In the genomic region with DNA sequence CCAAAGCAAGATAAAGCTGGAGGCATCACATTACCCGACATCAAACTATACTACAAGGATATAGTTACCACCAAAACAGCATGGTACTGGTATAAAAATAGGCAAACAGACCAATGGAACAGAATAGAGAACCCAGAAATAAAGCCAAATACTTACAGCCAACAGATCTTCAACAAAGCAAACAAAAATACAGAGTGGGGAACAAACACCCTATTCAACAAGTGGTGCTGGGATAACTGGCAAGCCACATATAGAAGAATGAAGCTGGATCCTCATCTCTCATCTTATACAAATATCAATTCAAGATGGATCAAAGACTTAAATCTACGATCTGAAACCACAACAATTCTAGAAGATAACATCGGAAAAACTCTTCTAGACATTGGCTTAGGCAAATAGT, we compare ENCODE assay signal across 15 cellular contexts. TPM values are rescaled to one million over a fixed set of nuclear protein-coding genes. Genes with fewer than 3 reads are reported as not detected.
DNase-seq lines count a peak whose midpoint lies in the region; ATAC-seq, FAIRE-seq and TF ChIP-seq lines count a peak whose summit lies in the region.
"Had no signal": no experiment of that assay in that cellular context is flagged by ENCODE, and none has a peak within 500 bp of the region (broad histone marks: within the 10 kb centered on the region; RNA-seq: fewer than 3 reads in every experiment).

No MANE protein-coding gene starts in this region.

- H3K9me3 ChIP-seq in HepG2 (ENCODE audit: low read length): no peaks in the 10 kb centered on the region; the same call in 1 of the 2 replicates
- no peaks in the 10 kb centered on the region for H3K9me3 ChIP-seq in right lobe of liver

- intact Hi-C loops in HepG2 (cut with micrococcal nuclease; ENCODE audit: unreplicated experiment) (loop anchor here (10.0 kb wide), 1 partner anchor 923 kb away; a partner anchor contains a TSS), right lobe of liver (cut with DNase I) (no loop called here)
- intact Hi-C loops in activated T-helper 1 cell treated with anti-CD3 and anti-CD28 coated beads, Interleukin-12 subunit alpha, Interleukin-12 subunit beta, Interleukin-2, Interleukin-4 antibody, amounts not matched to agents 30 ng/mL and 10 ng/mL and 1 ng/mL, durations not matched to agents 14 hours and 24 hours and 36 hours (cut with micrococcal nuclease): no loop called here

- ATAC-seq in HepG2 (no peak), right lobe of liver (no peak)
- ATAC-seq: GM23338 had no signal

- peak; percentile 21 for FAIRE-seq in HepG2 (lab: Jason Lieb, UNC)
- FAIRE-seq: A204.1 had no signal

- H3K4me3 ChIP-seq in HepG2 (replicated peaks in 1 of 3; ENCODE audit: insufficient read depth in 1 of 3, low read depth in 2 of 3, low read length in 3 of 3) (no peak overlapping the region), right lobe of liver (no peak overlapping the region)
- H3K4me3 ChIP-seq: GM23338 had no signal

- H4K20me1 ChIP-seq in HepG2 (ENCODE audit: insufficient read depth, low read length): no peaks in the 10 kb centered on the region

- no peak for TF ChIP-seq CTCF in HepG2 (CRISPR knock-in tag; IDR thresholded peaks at IDR 0.05)
- no peak for TF ChIP-seq CTCF in right lobe of liver (IDR thresholded peaks at IDR 0.05)
- TF ChIP-seq CTCF in endothelial cell (IDR thresholded peaks at IDR 0.05; ENCODE audit: unreplicated experiment): no peak

- H2AFZ ChIP-seq in HepG2 (ENCODE audit: low read length): no peak overlapping the region
- H2AFZ ChIP-seq: GM23338 had no signal

- no TSS peak for BruUV-seq in HepG2 (replicated peaks; lab: Mats Ljungman, UMichigan)

- no peak overlapping the region for H3K4me2 ChIP-seq in HepG2 (ENCODE audit: low read depth, low read length)
- H3K4me2 ChIP-seq: GM23338 had no signal

- H3K9ac ChIP-seq in HepG2 (ENCODE audit: insufficient read depth, low read depth, low read length): no peak overlapping the region

- H3K27me3 ChIP-seq in HepG2 (ENCODE audit: control insufficient read depth in 1 of 2, insufficient read depth in 2 of 2, low read length in 2 of 2) (no peaks in the 10 kb centered on the region), right lobe of liver (no peaks in the 10 kb centered on the region)

- no peaks in the 10 kb centered on the region for H3K9me3 Mint-ChIP-seq in endothelial cell (ENCODE audit: unreplicated experiment)
- peaks cover 49% of the 10 kb centered on the region for H3K9me3 Mint-ChIP-seq in activated T-helper 1 cell treated with anti-CD3 and anti-CD28 coated beads, Interleukin-12 subunit alpha, Interleukin-12 subunit beta, Interleukin-2, Interleukin-4 antibody, amounts not matched to agents 30 ng/mL and 10 ng/mL and 1 ng/mL, durations not matched to agents 14 hours and 24 hours and 36 hours

- CTCF ChIA-PET in HepG2 (lab: Yijun Ruan, JAX; ENCODE audit: low intra/inter-chr PET ratio, low total read pairs): no interaction called here
- CTCF ChIA-PET in HEK293T (lab: Yijun Ruan, JAX): no interaction called here

- H3K36me3 ChIP-seq in HepG2 (replicated peaks in 1 of 2; ENCODE audit: control insufficient read depth in 1 of 2, insufficient read depth in 2 of 2, low read length in 2 of 2) (peaks cover 6 to 73% of the 10 kb centered on the region in 2 experiments), right lobe of liver (peaks cover 0 to 45% (median 7%) of the 10 kb centered on the region in 4 donors)

- peaks cover 56% of the 10 kb centered on the region for H3K36me3 Mint-ChIP-seq in endothelial cell (ENCODE audit: low read depth, unreplicated experiment)
- peaks cover 72% of the 10 kb centered on the region for H3K36me3 Mint-ChIP-seq in activated T-helper 1 cell treated with anti-CD3 and anti-CD28 coated beads, Interleukin-12 subunit alpha, Interleukin-12 subunit beta, Interleukin-2, Interleukin-4 antibody, amounts not matched to agents 30 ng/mL and 10 ng/mL and 1 ng/mL, durations not matched to agents 14 hours and 24 hours and 36 hours (ENCODE audit: low read depth)

- no peak for TF ChIP-seq RAD21 in HepG2 (CRISPR knock-in tag; IDR thresholded peaks at IDR 0.05)

- TF ChIP-seq POLR2A in HepG2 (IDR thresholded peaks at IDR 0.05; ENCODE audit: insufficient read depth in 1 of 2, low read depth in 2 of 2, low read length in 2 of 2) (no peak), right lobe of liver (IDR thresholded peaks at IDR 0.05) (no peak)

- DNase-seq in HepG2 (ENCODE audit: low spot score) (no peak), right lobe of liver (no peak), endothelial cell (ENCODE audit: low spot score) (no peak), pons (ENCODE audit: low spot score) (peak; percentile 42), HEK293T (ENCODE audit: extremely low spot score) (no peak), NCI-H2029 (lab: John Stamatoyannopoulos, UW) (no peak)
- no peak for DNase-seq in activated T-helper 1 cell treated with anti-CD3 and anti-CD28 coated beads, Interleukin-12 subunit alpha, Interleukin-12 subunit beta, Interleukin-2, Interleukin-4 antibody, amounts not matched to agents 30 ng/mL and 10 ng/mL and 1 ng/mL, durations not matched to agents 14 hours and 24 hours and 36 hours (ENCODE audit: low spot score)
- DNase-seq: C1 segment of cervical spinal cord; Calu3; CD4-positive, alpha-beta T cell; DMS 273 treated with DMSO at 0.1 percent for 48 hours; H7 had no signal

- no peaks in the 10 kb centered on the region for H3K4me1 Mint-ChIP-seq in endothelial cell (ENCODE audit: unreplicated experiment)
- H3K4me1 Mint-ChIP-seq in activated T-helper 1 cell treated with anti-CD3 and anti-CD28 coated beads, Interleukin-12 subunit alpha, Interleukin-12 subunit beta, Interleukin-2, Interleukin-4 antibody, amounts not matched to agents 30 ng/mL and 10 ng/mL and 1 ng/mL, durations not matched to agents 14 hours and 24 hours and 36 hours (ENCODE audit: low read depth): no peaks in the 10 kb centered on the region
- H3K4me1 Mint-ChIP-seq: GM23338 had no signal

- H3K4me3 Mint-ChIP-seq in endothelial cell (ENCODE audit: unreplicated experiment): peak overlapping the region; percentile 1
- H3K4me3 Mint-ChIP-seq in activated T-helper 1 cell treated with anti-CD3 and anti-CD28 coated beads, Interleukin-12 subunit alpha, Interleukin-12 subunit beta, Interleukin-2, Interleukin-4 antibody, amounts not matched to agents 30 ng/mL and 10 ng/mL and 1 ng/mL, durations not matched to agents 14 hours and 24 hours and 36 hours: no peak overlapping the region
- H3K4me3 Mint-ChIP-seq: B cell; CD4-positive, alpha-beta T cell; GM23338 had no signal

- H3K79me2 ChIP-seq in HepG2 (ENCODE audit: insufficient read depth, low read length): peaks cover 5% of the 10 kb centered on the region

- no peak overlapping the region for H3K27ac Mint-ChIP-seq in endothelial cell (ENCODE audit: unreplicated experiment)
- H3K27ac Mint-ChIP-seq in activated T-helper 1 cell treated with anti-CD3 and anti-CD28 coated beads, Interleukin-12 subunit alpha, Interleukin-12 subunit beta, Interleukin-2, Interleukin-4 antibody, amounts not matched to agents 30 ng/mL and 10 ng/mL and 1 ng/mL, durations not matched to agents 14 hours and 24 hours and 36 hours: no peak overlapping the region
- H3K27ac Mint-ChIP-seq: B cell; CD4-positive, alpha-beta T cell; GM23338 had no signal

- 91% methylated on average over 3 of the region's 3 CpGs for WGBS in HepG2 (ENCODE audit: low lambda C conversion rate)
- WGBS in right lobe of liver (ENCODE audit: insufficient coverage, low coverage, low lambda C conversion rate, missing lambda C conversion rate): 59% methylated on average over 3 of the region's 3 CpGs

- in situ Hi-C loops in HepG2 (cut with HindIII; ENCODE audit: extremely low pct_ligation_motif_present, low pct_unique_long_range_greater_than_20kb): no loop called here

- POLR2A ChIA-PET in HepG2 (lab: Yijun Ruan, JAX): no interaction called here
- POLR2A ChIA-PET in HEK293T (lab: Yijun Ruan, JAX): no interaction called here

- no peaks in the 10 kb centered on the region for H3K27me3 Mint-ChIP-seq in endothelial cell (ENCODE audit: unreplicated experiment)
- no peaks in the 10 kb centered on the region for H3K27me3 Mint-ChIP-seq in activated T-helper 1 cell treated with anti-CD3 and anti-CD28 coated beads, Interleukin-12 subunit alpha, Interleukin-12 subunit beta, Interleukin-2, Interleukin-4 antibody, amounts not matched to agents 30 ng/mL and 10 ng/mL and 1 ng/mL, durations not matched to agents 14 hours and 24 hours and 36 hours (ENCODE audit: insufficient read depth)
- H3K27me3 Mint-ChIP-seq: B cell; CD4-positive, alpha-beta T cell had no signal

- H3K27ac ChIP-seq in HepG2 (ENCODE audit: extremely low read length, insufficient read depth, low read length) (no peak overlapping the region), right lobe of liver (no peak overlapping the region)

- TF ChIP-seq EP300 in HepG2 (IDR thresholded peaks at IDR 0.05; ENCODE audit: low read depth in 2 of 2, low read length in 2 of 2): no peak
- no peak for TF ChIP-seq EP300 in HepG2 (CRISPR knock-in tag; IDR thresholded peaks at IDR 0.05; ENCODE audit: borderline replicate concordance)

- peaks cover 7% of the 10 kb centered on the region for H3K4me1 ChIP-seq in HepG2 (ENCODE audit: insufficient read depth, low read length)
- H3K4me1 ChIP-seq in right lobe of liver: peaks cover 0 to 10% (median 1%) of the 10 kb centered on the region in 4 donors

RNA-seq across cellular contexts. Expression of a gene that starts 50.0 kb away (rescaled TPM):
- total RNA-seq in HepG2 (2016; rRNA removed; fragmentation: Illumina TruSeq; extraction: Trizol) (7.1 and 8.1 TPM in 2 replicates), right lobe of liver (1 to 10 TPM; 3.5 to 6.6 (median 5.7) TPM), endothelial cell (ENCODE audit: unreplicated experiment) (13.5 TPM)
- 3.7 and 4.0 TPM in 2 replicates for total RNA-seq in HepG2 (2016; cell fraction: cytosol; rRNA removed; fragmentation: Illumina TruSeq; extraction: Trizol; ENCODE audit: low read depth)
- 6.0 and 8.1 TPM in 2 replicates for total RNA-seq in HepG2 (2016; cell fraction: insoluble cytoplasmic fraction; rRNA removed; fragmentation: Illumina TruSeq; extraction: Trizol)
- 3.6 and 3.8 TPM in 2 replicates for total RNA-seq in HepG2 (2016; cell fraction: membrane; rRNA removed; fragmentation: Illumina TruSeq; extraction: Trizol)
- total RNA-seq in HepG2 (2016; cell fraction: nucleus; rRNA removed; fragmentation: Illumina TruSeq; extraction: Trizol): 11.6 and 12.0 TPM in 2 replicates
- 10.9 and 13.5 TPM in 2 replicates for polyA plus RNA-seq in HepG2 (2011; rRNA removed)
- polyA plus RNA-seq in HepG2 (2011; cell fraction: cytosol; rRNA removed): 7.2 and 8.1 TPM in 2 replicates
- polyA plus RNA-seq in HepG2 (2011; cell fraction: nucleus; rRNA removed): 25.5 and 30.8 TPM in 2 replicates
- 3.0 and 5.3 TPM in 2 replicates for polyA plus RNA-seq in HepG2 (2012)
- 0.87 and 1.2 TPM in 2 replicates for polyA plus RNA-seq in HepG2 (2016; cell fraction: cytosol; fragmentation: Illumina TruSeq; extraction: Trizol; ENCODE audit: low read depth)
- 4.8 and 5.4 TPM in 2 replicates for polyA plus RNA-seq in HepG2 (2016; cell fraction: insoluble cytoplasmic fraction; fragmentation: Illumina TruSeq; extraction: Trizol; ENCODE audit: low read depth)
- polyA plus RNA-seq in HepG2 (2016; cell fraction: membrane; fragmentation: Illumina TruSeq; extraction: Trizol; ENCODE audit: low read depth): 1.8 and 2.4 TPM in 2 replicates
- 19.5 and 23.8 TPM in 2 replicates for polyA plus RNA-seq in HepG2 (2016; cell fraction: nucleus; fragmentation: Illumina TruSeq; extraction: Trizol; ENCODE audit: insufficient read depth, low read depth)
- polyA minus RNA-seq in HepG2 (2011; rRNA and poly(A)+ RNA removed; ENCODE audit: low replicate concordance): 19.6 and 28.2 TPM in 2 replicates
- 4.6 and 8.8 TPM in 2 replicates for polyA minus RNA-seq in HepG2 (2011; cell fraction: cytosol; rRNA and poly(A)+ RNA removed)
- polyA minus RNA-seq in HepG2 (2011; cell fraction: nucleus; rRNA and poly(A)+ RNA removed): 14.7 and 18.9 TPM in 2 replicates
- total RNA-seq in activated T-helper 1 cell treated with anti-CD3 and anti-CD28 coated beads, Interleukin-12 subunit alpha, Interleukin-12 subunit beta, Interleukin-2, Interleukin-4 antibody, amounts not matched to agents 30 ng/mL and 10 ng/mL and 1 ng/mL, durations not matched to agents 14 hours and 24 hours and 36 hours: 0.64 and 0.73 TPM in 2 replicates
